Comparison of ENCODE assay signal across 25 cellular contexts in the genomic region with DNA sequence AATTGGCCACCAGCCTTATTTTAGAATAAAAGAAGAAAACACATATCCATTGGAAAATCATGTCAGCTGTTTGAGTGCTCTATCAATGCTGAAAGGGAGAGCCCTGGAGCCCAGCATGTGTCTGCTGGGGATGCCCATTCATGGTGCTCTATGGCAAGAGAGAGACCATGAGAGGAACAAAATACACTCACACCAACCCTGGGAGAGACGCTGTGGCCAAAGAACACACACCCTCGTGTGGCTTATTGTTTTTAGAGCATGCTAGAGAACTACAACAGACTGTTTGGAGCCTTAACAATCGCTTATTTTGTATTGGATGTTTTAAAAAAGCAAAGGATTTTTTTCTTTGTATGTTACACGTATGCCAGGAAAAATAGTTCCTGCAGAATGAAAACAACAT.
"Had no signal": no experiment of that assay in that cellular context is flagged by ENCODE, and none has a peak within 500 bp of the region (broad histone marks: within the 10 kb centered on the region; RNA-seq: fewer than 3 reads in every experiment).

No MANE protein-coding gene starts in this region.

- H3K27me3 ChIP-seq: colonic mucosa, esophagus muscularis mucosa, foreskin keratinocyte, gastroesophageal sphincter, heart left ventricle, hepatocyte had no signal

- DNase-seq: colonic mucosa; cortex of kidney; effector CD8-positive, alpha-beta T cell; effector memory CD8-positive, alpha-beta T cell; endodermal cell; erythroblast; foreskin keratinocyte; heart left ventricle; hypothalamus; immature natural killer cell; islet precursor cell; kidney; kidney glomerular epithelial cell; left colon; left ventricle myocardium superior; lower lobe of right lung; mesenchymal stem cell; mucosa of descending colon had no signal

- H3K36me3 ChIP-seq: colonic mucosa, esophagus muscularis mucosa, gastroesophageal sphincter, heart left ventricle, lower lobe of right lung had no signal

- H3K27me3 Mint-ChIP-seq: dendritic cell treated with granulocyte-macrophage colony-stimulating factor and Interleukin-4, amounts not matched to agents 40 ng/mL and 50 ng/mL, for 4 days; effector memory CD8-positive, alpha-beta T cell had no signal

- H3K27ac ChIP-seq: colonic mucosa, epithelial cell of prostate, esophagus muscularis mucosa, foreskin keratinocyte, gastroesophageal sphincter, heart left ventricle, hepatocyte, lower lobe of right lung had no signal

- H3K4me1 Mint-ChIP-seq: immature natural killer cell had no signal

- H3K9me3 Mint-ChIP-seq: dendritic cell treated with granulocyte-macrophage colony-stimulating factor and Interleukin-4, amounts not matched to agents 40 ng/mL and 50 ng/mL, for 4 days; effector memory CD8-positive, alpha-beta T cell; endodermal cell; mesothelial cell of epicardium had no signal

- H3K36me3 Mint-ChIP-seq: immature natural killer cell, mesothelial cell of epicardium had no signal

- H3K9me3 ChIP-seq: colonic mucosa, esophagus muscularis mucosa, gastroesophageal sphincter, heart left ventricle, lower lobe of right lung, mucosa of descending colon had no signal

- H3K4me3 Mint-ChIP-seq: dendritic cell treated with granulocyte-macrophage colony-stimulating factor and Interleukin-4, amounts not matched to agents 40 ng/mL and 50 ng/mL, for 4 days; effector memory CD8-positive, alpha-beta T cell; endodermal cell; immature natural killer cell; mesothelial cell of epicardium had no signal

- H3K27ac Mint-ChIP-seq: dendritic cell treated with granulocyte-macrophage colony-stimulating factor and Interleukin-4, amounts not matched to agents 40 ng/mL and 50 ng/mL, for 4 days; effector memory CD8-positive, alpha-beta T cell; endodermal cell; immature natural killer cell; mesothelial cell of epicardium had no signal

- ATAC-seq: effector memory CD8-positive, alpha-beta T cell; foreskin keratinocyte; gastroesophageal sphincter; heart left ventricle; left colon; left lobe of liver; left ventricle myocardium superior; lower lobe of right lung; mucosa of descending colon had no signal

- H3K4me3 ChIP-seq: colonic mucosa, esophagus muscularis mucosa, gastroesophageal sphincter, heart left ventricle, hepatocyte, lower lobe of right lung, mucosa of descending colon had no signal

- H3K4me1 ChIP-seq: colonic mucosa, foreskin keratinocyte, lower lobe of right lung had no signal
